Comparison of ENCODE assay signal across 19 cellular contexts in the genomic region with DNA sequence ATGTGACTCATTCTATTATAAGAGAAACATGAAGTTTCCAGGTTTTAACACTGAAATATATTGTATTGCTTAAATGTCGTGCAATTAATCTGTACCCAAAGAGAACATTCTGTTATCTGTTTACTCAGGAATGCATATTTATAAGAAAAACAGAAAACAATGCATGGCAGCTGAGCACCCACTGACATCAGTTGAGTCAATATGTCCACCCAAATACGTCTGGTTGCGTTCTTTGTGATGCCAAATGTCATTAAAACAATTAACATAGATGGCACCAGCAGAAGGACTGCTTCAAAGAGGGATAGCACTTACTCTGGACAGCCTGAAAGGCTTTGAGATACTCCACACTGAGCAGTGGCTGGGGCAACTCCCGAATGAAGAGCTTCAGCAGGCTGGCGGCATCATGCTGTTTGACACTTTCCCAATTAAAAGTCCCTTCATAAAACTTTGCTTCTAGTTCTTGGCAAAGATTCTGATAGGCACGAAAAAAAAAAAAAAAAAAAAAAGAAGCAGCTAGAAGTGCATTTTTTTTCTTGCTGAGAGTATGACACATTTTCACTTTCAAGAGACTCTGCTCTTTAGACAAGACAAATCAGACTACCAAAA.
DNase-seq lines count a peak whose midpoint lies in the region; ATAC-seq and TF ChIP-seq lines count a peak whose summit lies in the region.
"Had no signal": no experiment of that assay in that cellular context is flagged by ENCODE, and none has a peak within 500 bp of the region (broad histone marks: within the 10 kb centered on the region; RNA-seq: fewer than 3 reads in every experiment).

No MANE protein-coding gene starts in this region.

- peaks cover 53% of the 10 kb centered on the region for H3K4me1 Mint-ChIP-seq in HFFc6 (ENCODE audit: low read depth)
- H3K4me1 Mint-ChIP-seq in nephron = peaks cover 54% of the 10 kb centered on the region
- H3K4me1 Mint-ChIP-seq in immature natural killer cell = no peaks in the 10 kb centered on the region

- H3K36me3 Mint-ChIP-seq in HFFc6 (ENCODE audit: low read depth) = peaks cover 48% of the 10 kb centered on the region
- H3K36me3 Mint-ChIP-seq in nephron (ENCODE audit: low read depth) = peaks cover 14% of the 10 kb centered on the region
- peaks cover 22 to 29% (median 28%) of the 10 kb centered on the region in 3 donors for H3K36me3 Mint-ChIP-seq in immature natural killer cell

- no peak overlapping the region for H3K9ac ChIP-seq in smooth muscle cell (ENCODE audit: low read depth)
- H3K9ac ChIP-seq: BLaER1 had no signal

- H3K27ac Mint-ChIP-seq in HFFc6 = peak overlapping the region; percentile 61; the same call in 1 of the 2 replicates
- peak overlapping the region; percentile 45 to 82 (median 46) for H3K27ac Mint-ChIP-seq in nephron
- H3K27ac Mint-ChIP-seq in immature natural killer cell = no peak overlapping the region
- H3K27ac Mint-ChIP-seq: T-helper 1 cell treated with Interleukin-12 subunit alpha and Interleukin-12 subunit beta and Interleukin-4 antibody, amounts not matched to agents 30 μg/mL and 1 μg/mL, for 36 hours had no signal

- DNase-seq in EH (ENCODE audit: low read depth) = peak; percentile 41
- DNase-seq in HFFc6 = no peak
- peak; percentile 26 for DNase-seq in astrocyte of the hippocampus (ENCODE audit: low read depth, low spot score)
- no peak for DNase-seq in pons (ENCODE audit: low spot score)
- DNase-seq in smooth muscle cell (lab: John Stamatoyannopoulos, UW; ENCODE audit: unreplicated experiment) = no peak
- no peak for DNase-seq in immature natural killer cell
- DNase-seq: activated CD4-positive, alpha-beta T cell treated with anti-CD3 and anti-CD28 coated beads for 1 hour; activated T-cell treated with anti-CD3 and anti-CD28 coated beads, Interleukin-2, amount 50 U/mL, for 4 hours; DMS79 treated with DMSO at 0.1 percent for 48 hours; dorsolateral prefrontal cortex; KG1; NCI-H2227 treated with DMSO at 0.1 percent for 48 hours; psoas muscle; upper lobe of left lung had no signal

- H3K4me3 ChIP-seq in smooth muscle cell = no peak overlapping the region
- H3K4me3 ChIP-seq: BLaER1, psoas muscle, upper lobe of left lung had no signal

- no peaks in the 10 kb centered on the region for H3F3A ChIP-seq in smooth muscle cell (ENCODE audit: low read depth)

- WGBS in smooth muscle cell (ENCODE audit: low lambda C conversion rate) = 78% methylated on average over 6 of the region's 6 CpGs

- H2AFZ ChIP-seq in smooth muscle cell (ENCODE audit: low read depth) = no peak overlapping the region

- H3K27me3 Mint-ChIP-seq in HFFc6 (ENCODE audit: insufficient read depth) (peaks cover 3% of the 10 kb centered on the region; the same call in 1 of the 2 replicates), nephron (ENCODE audit: low read depth) (no peaks in the 10 kb centered on the region), immature natural killer cell (ENCODE audit: low read depth in 3 of 3) (peaks cover 0 to 1% (median 0%) of the 10 kb centered on the region in 3 donors)

- H3K9me3 ChIP-seq in smooth muscle cell (replicated peaks; ENCODE audit: low read depth) = no peaks in the 10 kb centered on the region
- H3K9me3 ChIP-seq: BLaER1, psoas muscle, upper lobe of left lung had no signal

- H3K27me3 ChIP-seq in smooth muscle cell (ENCODE audit: low read depth) = no peaks in the 10 kb centered on the region
- H3K27me3 ChIP-seq: BLaER1, dorsolateral prefrontal cortex, upper lobe of left lung had no signal

- H3K36me3 ChIP-seq in smooth muscle cell (ENCODE audit: low read depth) = no peaks in the 10 kb centered on the region
- H3K36me3 ChIP-seq: BLaER1 had no signal

- ATAC-seq in HG02623 (IDR thresholded peaks at IDR 0.05; ENCODE audit: unreplicated experiment) = no peak
- ATAC-seq: activated T-cell treated with anti-CD3 and anti-CD28 coated beads, Interleukin-2, amount 50 U/mL, for 4 hours; Panc1 had no signal

- no peaks in the 10 kb centered on the region for H4K20me1 ChIP-seq in smooth muscle cell (ENCODE audit: low read depth)
- H4K20me1 ChIP-seq: BLaER1 had no signal

- H3K79me2 ChIP-seq in smooth muscle cell (ENCODE audit: low read depth) = no peaks in the 10 kb centered on the region

- H3K4me3 Mint-ChIP-seq in HFFc6 (no peak overlapping the region; the same call in 1 of the 2 replicates), nephron (peak overlapping the region in 1 of 3 experiments; percentile 32), immature natural killer cell (no peak overlapping the region)
- H3K4me3 Mint-ChIP-seq: activated T-cell treated with anti-CD3 and anti-CD28 coated beads, Interleukin-2, amount 50 U/mL, for 4 hours; T-helper 1 cell treated with Interleukin-12 subunit alpha and Interleukin-12 subunit beta and Interleukin-4 antibody, amounts not matched to agents 30 μg/mL and 1 μg/mL, for 36 hours had no signal

- H3K9me3 Mint-ChIP-seq in HFFc6 = no peaks in the 10 kb centered on the region
- no peaks in the 10 kb centered on the region for H3K9me3 Mint-ChIP-seq in nephron
- H3K9me3 Mint-ChIP-seq in immature natural killer cell = no peaks in the 10 kb centered on the region
- H3K9me3 Mint-ChIP-seq: activated T-cell treated with anti-CD3 and anti-CD28 coated beads, Interleukin-2, amount 50 U/mL, for 4 hours; T-helper 1 cell treated with Interleukin-12 subunit alpha and Interleukin-12 subunit beta and Interleukin-4 antibody, amounts not matched to agents 30 μg/mL and 1 μg/mL, for 36 hours had no signal

- no peak overlapping the region for H3K27ac ChIP-seq in smooth muscle cell (ENCODE audit: low read depth)
- H3K27ac ChIP-seq: BLaER1, psoas muscle had no signal

- no peak overlapping the region for H3K4me2 ChIP-seq in smooth muscle cell
- H3K4me2 ChIP-seq: BLaER1 had no signal

- H3K4me1 ChIP-seq in smooth muscle cell (ENCODE audit: low read depth) = peaks cover 3% of the 10 kb centered on the region
- H3K4me1 ChIP-seq: BLaER1 had no signal

- TF ChIP-seq CTCF in HFFc6 (IDR thresholded peaks at IDR 0.05) (no peak), nephron (IDR thresholded peaks at IDR 0.05; ENCODE audit: unreplicated experiment in 3 of 3) (no peak), smooth muscle cell (IDR thresholded peaks at IDR 0.05; ENCODE audit: borderline replicate concordance, insufficient read depth, poor library complexity, severe bottlenecking) (no peak)

Comparison
In these comparisons a context has a peak if more than half of its experiments do, and no peak if none do; other contexts are left out.
1. DNase-seq: peak in EH (single experiment) and astrocyte of the hippocampus (single experiment); none in HFFc6 (single experiment), pons (single experiment), smooth muscle cell (single experiment) and immature natural killer cell (0 of 3).
2. H3K27ac Mint-ChIP-seq: peak in HFFc6 (single experiment) and nephron (3 of 3); none in immature natural killer cell (0 of 6).